9 cellular contexts compared by ENCODE assay signal in genomic region chr2:86223098-86223681, GRCh38. TPM values are rescaled to one million over a fixed set of nuclear protein-coding genes. Genes with fewer than 3 reads are reported as not detected.
DNase-seq lines count a peak whose midpoint lies in the region; ATAC-seq and TF ChIP-seq lines count a peak whose summit lies in the region.
"Had no signal": no experiment of that assay in that cellular context is flagged by ENCODE, and none has a peak within 500 bp of the region (broad histone marks: within the 10 kb centered on the region; RNA-seq: fewer than 3 reads in every experiment).

No MANE protein-coding gene starts in this region.

- TF ChIP-seq CTCF in fibroblast of villous mesenchyme (IDR thresholded peaks at IDR 0.05; ENCODE audit: insufficient read depth, low read depth, low read length) (no peak), nephron progenitor cell (IDR thresholded peaks at IDR 0.05) (no peak)

- H3K4me1 Mint-ChIP-seq in nephron progenitor cell: peaks cover 47% of the 10 kb centered on the region

- DNase-seq in A172 (ENCODE audit: low spot score) (peak; percentile 51), SK-N-DZ (ENCODE audit: low spot score) (peak; percentile 42), fibroblast of villous mesenchyme (ENCODE audit: low read depth) (peak; percentile 40), nephron progenitor cell (peak; percentile 25), NCI-H345 (lab: John Stamatoyannopoulos, UW) (no peak), foreskin melanocyte (no peak)
- DNase-seq: activated gamma-delta T cell had no signal

- ATAC-seq in GM21447 (IDR thresholded peaks at IDR 0.05; ENCODE audit: unreplicated experiment): no peak
- no peak for ATAC-seq in GM21786 (IDR thresholded peaks at IDR 0.05; ENCODE audit: unreplicated experiment)

- H3K4me3 Mint-ChIP-seq in nephron progenitor cell: peak overlapping the region; percentile 2

- H3K4me3 ChIP-seq in fibroblast of villous mesenchyme (ENCODE audit: low read depth, low read length): no peak overlapping the region

- no peaks in the 10 kb centered on the region for H3K36me3 Mint-ChIP-seq in nephron progenitor cell (ENCODE audit: low read depth)

- no peak overlapping the region for H3K27ac Mint-ChIP-seq in nephron progenitor cell

- no peaks in the 10 kb centered on the region for H3K9me3 Mint-ChIP-seq in nephron progenitor cell

- peaks cover 6% of the 10 kb centered on the region for H3K27me3 Mint-ChIP-seq in nephron progenitor cell (ENCODE audit: low read depth, poor library complexity)

RNA-seq across cellular contexts. Expression of gene MRPL35, which starts 23.9 kb away (rescaled TPM):
- total RNA-seq in A172 (2014; rRNA removed; shearing (Covaris generic)): 69.8 and 74.0 TPM in 2 replicates
- 29.0 and 32.8 TPM in 2 replicates for polyA plus RNA-seq in SK-N-DZ (2014; cell fraction: cytosol; rRNA removed)
- polyA plus RNA-seq in SK-N-DZ (2014; cell fraction: nucleus; rRNA removed): 25.1 and 30.4 TPM in 2 replicates
- total RNA-seq in fibroblast of villous mesenchyme: 51.4 and 54.4 TPM in 2 replicates

RNA-seq across cellular contexts. Expression of gene IMMT, which starts 27.9 kb away (rescaled TPM):
- 83.8 and 92.7 TPM in 2 replicates for total RNA-seq in A172 (2014; rRNA removed; shearing (Covaris generic))
- polyA plus RNA-seq in SK-N-DZ (2014; cell fraction: cytosol; rRNA removed): 78.9 and 89.0 TPM in 2 replicates
- 61.3 and 86.7 TPM in 2 replicates for polyA plus RNA-seq in SK-N-DZ (2014; cell fraction: nucleus; rRNA removed)
- 66.0 and 67.8 TPM in 2 replicates for total RNA-seq in fibroblast of villous mesenchyme

Comparison
In these comparisons a context has a peak if more than half of its experiments do, and no peak if none do; other contexts are left out.
1. DNase-seq: peak in A172 (single experiment), SK-N-DZ (single experiment), fibroblast of villous mesenchyme (single experiment) and nephron progenitor cell (single experiment); none in NCI-H345 (single experiment) and foreskin melanocyte (single experiment).